In the genomic region with DNA sequence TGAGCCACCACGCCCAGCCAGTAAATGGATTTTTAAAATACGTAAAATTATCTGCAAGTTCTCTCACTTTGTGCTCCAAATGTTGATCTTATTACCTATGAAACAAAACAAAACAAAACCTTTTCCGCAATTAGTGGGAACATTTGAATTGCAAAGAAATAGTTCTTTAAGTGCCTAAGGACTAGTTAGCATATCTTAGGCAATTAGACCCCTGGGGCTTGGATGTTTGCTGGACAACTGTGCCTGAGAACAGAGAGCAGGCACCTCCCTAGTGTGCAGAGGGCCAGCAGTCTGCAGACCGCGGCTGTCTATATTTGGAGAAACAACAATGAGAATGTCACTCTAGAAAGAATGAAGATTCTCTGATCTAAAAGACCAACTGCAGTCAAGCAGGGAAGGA, we compare ENCODE assay signal across 1 cellular context.
TF ChIP-seq lines count a peak whose summit lies in the region.

No MANE protein-coding gene starts in this region.

TF ChIP-seq in HEK293, 187 proteins besides CTCF, POLR2A, EP300 and RAD21:
- TF ChIP-seq, protein P1, sequence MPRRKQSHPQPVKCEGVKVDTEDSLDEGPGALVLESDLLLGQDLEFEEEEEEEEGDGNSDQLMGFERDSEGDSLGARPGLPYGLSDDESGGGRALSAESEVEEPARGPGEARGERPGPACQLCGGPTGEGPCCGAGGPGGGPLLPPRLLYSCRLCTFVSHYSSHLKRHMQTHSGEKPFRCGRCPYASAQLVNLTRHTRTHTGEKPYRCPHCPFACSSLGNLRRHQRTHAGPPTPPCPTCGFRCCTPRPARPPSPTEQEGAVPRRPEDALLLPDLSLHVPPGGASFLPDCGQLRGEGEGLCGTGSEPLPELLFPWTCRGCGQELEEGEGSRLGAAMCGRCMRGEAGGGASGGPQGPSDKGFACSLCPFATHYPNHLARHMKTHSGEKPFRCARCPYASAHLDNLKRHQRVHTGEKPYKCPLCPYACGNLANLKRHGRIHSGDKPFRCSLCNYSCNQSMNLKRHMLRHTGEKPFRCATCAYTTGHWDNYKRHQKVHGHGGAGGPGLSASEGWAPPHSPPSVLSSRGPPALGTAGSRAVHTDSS (tag by site-specific recombination; IDR thresholded peaks at IDR 0.05) = no peak
- TF ChIP-seq ZNF335 (tag by site-specific recombination; conservative IDR thresholded peaks at IDR 0.05) (peak; percentile 30; the same call in 1 of the 2 replicates), SP7 (tag by site-specific recombination; IDR thresholded peaks at IDR 0.05) (no peak), ZNF302 (tag by site-specific recombination; IDR thresholded peaks at IDR 0.05; ENCODE audit: low read depth) (no peak), ZIC2 (tag by site-specific recombination; IDR thresholded peaks at IDR 0.05) (0 out of 2 replicates have a peak, but pooled peaks have one; percentile 9)
- TF ChIP-seq, protein P2, sequence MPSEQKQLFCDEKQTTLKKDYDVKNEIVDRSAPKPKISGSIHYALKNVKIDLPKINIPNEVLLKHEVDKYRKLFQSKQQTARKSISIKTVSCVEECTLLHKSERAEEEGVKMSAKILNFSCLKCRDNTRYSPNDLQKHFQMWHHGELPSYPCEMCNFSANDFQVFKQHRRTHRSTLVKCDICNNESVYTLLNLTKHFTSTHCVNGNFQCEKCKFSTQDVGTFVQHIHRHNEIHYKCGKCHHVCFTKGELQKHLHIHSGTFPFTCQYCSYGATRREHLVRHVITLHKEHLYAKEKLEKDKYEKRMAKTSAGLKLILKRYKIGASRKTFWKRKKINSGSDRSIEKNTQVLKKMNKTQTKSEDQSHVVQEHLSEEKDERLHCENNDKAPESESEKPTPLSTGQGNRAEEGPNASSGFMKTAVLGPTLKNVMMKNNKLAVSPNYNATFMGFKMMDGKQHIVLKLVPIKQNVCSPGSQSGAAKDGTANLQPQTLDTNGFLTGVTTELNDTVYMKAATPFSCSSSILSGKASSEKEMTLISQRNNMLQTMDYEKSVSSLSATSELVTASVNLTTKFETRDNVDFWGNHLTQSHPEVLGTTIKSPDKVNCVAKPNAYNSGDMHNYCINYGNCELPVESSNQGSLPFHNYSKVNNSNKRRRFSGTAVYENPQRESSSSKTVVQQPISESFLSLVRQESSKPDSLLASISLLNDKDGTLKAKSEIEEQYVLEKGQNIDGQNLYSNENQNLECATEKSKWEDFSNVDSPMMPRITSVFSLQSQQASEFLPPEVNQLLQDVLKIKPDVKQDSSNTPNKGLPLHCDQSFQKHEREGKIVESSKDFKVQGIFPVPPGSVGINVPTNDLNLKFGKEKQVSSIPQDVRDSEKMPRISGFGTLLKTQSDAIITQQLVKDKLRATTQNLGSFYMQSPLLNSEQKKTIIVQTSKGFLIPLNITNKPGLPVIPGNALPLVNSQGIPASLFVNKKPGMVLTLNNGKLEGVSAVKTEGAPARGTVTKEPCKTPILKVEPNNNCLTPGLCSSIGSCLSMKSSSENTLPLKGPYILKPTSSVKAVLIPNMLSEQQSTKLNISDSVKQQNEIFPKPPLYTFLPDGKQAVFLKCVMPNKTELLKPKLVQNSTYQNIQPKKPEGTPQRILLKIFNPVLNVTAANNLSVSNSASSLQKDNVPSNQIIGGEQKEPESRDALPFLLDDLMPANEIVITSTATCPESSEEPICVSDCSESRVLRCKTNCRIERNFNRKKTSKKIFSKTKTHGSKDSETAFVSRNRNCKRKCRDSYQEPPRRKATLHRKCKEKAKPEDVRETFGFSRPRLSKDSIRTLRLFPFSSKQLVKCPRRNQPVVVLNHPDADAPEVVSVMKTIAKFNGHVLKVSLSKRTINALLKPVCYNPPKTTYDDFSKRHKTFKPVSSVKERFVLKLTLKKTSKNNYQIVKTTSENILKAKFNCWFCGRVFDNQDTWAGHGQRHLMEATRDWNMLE (tag by site-specific recombination; conservative IDR thresholded peaks at IDR 0.05; ENCODE audit: low read depth) = no peak
- TF ChIP-seq, protein P3, sequence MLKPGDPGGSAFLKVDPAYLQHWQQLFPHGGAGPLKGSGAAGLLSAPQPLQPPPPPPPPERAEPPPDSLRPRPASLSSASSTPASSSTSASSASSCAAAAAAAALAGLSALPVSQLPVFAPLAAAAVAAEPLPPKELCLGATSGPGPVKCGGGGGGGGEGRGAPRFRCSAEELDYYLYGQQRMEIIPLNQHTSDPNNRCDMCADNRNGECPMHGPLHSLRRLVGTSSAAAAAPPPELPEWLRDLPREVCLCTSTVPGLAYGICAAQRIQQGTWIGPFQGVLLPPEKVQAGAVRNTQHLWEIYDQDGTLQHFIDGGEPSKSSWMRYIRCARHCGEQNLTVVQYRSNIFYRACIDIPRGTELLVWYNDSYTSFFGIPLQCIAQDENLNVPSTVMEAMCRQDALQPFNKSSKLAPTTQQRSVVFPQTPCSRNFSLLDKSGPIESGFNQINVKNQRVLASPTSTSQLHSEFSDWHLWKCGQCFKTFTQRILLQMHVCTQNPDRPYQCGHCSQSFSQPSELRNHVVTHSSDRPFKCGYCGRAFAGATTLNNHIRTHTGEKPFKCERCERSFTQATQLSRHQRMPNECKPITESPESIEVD (tag by site-specific recombination; IDR thresholded peaks at IDR 0.05) = peak; percentile 53; the same call in 1 of the 2 replicates
TF ChIP-seq in HEK293: peak in this region for 3.
